In the genomic region with DNA sequence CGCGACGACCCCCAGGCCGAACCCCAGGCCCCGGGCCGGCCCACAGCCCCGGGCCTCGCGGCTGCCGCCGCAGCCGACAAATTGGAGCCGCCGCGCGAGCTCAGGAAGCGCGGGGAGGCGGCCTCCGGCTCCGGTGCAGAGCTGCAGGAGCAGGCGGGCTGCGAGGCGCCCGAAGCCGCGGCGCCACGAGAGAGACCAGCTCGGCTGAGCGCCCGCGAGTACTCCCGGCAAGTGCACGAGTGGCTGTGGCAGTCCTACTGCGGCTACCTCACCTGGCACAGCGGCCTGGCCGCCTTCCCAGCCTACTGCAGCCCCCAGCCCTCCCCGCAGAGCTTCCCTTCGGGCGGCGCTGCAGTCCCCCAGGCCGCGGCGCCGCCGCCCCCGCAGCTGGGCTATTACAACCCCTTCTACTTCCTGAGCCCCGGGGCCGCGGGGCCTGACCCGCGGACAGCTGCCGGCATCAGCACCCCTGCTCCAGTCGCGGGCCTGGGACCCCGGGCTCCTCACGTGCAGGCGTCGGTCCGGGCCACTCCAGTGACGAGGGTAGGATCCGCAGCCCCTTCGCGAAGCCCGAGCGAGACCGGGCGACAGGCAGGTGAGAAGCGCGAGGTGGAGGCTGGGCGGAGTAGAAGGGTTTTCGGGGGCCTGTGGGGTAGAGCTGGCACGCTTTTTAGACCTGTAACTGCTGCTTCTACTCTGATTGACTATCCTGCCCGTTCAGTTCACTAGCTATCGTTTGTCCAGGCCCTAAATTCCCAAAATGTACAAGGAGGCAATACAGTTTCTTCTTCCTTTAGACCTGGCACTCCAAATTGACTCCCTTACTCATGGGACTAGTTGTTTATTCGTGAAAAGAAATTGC, we compare ENCODE assay signal across 1 cellular context.
A peak's percentile ranks its signal among the peaks of the same experiment; 100 is the strongest.
TF ChIP-seq lines count a peak whose summit lies in the region.

No MANE protein-coding gene starts in this region.

TF ChIP-seq in K562, 482 proteins besides CTCF, POLR2A, EP300 and RAD21 (continued from another document and continues in another):
- TF ChIP-seq, protein P1, sequence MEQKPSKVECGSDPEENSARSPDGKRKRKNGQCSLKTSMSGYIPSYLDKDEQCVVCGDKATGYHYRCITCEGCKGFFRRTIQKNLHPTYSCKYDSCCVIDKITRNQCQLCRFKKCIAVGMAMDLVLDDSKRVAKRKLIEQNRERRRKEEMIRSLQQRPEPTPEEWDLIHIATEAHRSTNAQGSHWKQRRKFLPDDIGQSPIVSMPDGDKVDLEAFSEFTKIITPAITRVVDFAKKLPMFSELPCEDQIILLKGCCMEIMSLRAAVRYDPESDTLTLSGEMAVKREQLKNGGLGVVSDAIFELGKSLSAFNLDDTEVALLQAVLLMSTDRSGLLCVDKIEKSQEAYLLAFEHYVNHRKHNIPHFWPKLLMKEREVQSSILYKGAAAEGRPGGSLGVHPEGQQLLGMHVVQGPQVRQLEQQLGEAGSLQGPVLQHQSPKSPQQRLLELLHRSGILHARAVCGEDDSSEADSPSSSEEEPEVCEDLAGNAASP (IDR thresholded peaks at IDR 0.05): no peak
- TF ChIP-seq KAT8 (IDR thresholded peaks at IDR 0.05; ENCODE audit: low read depth): no peak
- TF ChIP-seq, protein P2, sequence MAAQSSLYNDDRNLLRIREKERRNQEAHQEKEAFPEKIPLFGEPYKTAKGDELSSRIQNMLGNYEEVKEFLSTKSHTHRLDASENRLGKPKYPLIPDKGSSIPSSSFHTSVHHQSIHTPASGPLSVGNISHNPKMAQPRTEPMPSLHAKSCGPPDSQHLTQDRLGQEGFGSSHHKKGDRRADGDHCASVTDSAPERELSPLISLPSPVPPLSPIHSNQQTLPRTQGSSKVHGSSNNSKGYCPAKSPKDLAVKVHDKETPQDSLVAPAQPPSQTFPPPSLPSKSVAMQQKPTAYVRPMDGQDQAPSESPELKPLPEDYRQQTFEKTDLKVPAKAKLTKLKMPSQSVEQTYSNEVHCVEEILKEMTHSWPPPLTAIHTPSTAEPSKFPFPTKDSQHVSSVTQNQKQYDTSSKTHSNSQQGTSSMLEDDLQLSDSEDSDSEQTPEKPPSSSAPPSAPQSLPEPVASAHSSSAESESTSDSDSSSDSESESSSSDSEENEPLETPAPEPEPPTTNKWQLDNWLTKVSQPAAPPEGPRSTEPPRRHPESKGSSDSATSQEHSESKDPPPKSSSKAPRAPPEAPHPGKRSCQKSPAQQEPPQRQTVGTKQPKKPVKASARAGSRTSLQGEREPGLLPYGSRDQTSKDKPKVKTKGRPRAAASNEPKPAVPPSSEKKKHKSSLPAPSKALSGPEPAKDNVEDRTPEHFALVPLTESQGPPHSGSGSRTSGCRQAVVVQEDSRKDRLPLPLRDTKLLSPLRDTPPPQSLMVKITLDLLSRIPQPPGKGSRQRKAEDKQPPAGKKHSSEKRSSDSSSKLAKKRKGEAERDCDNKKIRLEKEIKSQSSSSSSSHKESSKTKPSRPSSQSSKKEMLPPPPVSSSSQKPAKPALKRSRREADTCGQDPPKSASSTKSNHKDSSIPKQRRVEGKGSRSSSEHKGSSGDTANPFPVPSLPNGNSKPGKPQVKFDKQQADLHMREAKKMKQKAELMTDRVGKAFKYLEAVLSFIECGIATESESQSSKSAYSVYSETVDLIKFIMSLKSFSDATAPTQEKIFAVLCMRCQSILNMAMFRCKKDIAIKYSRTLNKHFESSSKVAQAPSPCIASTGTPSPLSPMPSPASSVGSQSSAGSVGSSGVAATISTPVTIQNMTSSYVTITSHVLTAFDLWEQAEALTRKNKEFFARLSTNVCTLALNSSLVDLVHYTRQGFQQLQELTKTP (IDR thresholded peaks at IDR 0.05; ENCODE audit: low read depth in 1 of 2, partially characterized antibody in 2 of 2): no peak
- TF ChIP-seq CBX1 (IDR thresholded peaks at IDR 0.05; ENCODE audit: low read depth): no peak; the same call in 1 of the 2 replicates
- TF ChIP-seq, protein P3, sequence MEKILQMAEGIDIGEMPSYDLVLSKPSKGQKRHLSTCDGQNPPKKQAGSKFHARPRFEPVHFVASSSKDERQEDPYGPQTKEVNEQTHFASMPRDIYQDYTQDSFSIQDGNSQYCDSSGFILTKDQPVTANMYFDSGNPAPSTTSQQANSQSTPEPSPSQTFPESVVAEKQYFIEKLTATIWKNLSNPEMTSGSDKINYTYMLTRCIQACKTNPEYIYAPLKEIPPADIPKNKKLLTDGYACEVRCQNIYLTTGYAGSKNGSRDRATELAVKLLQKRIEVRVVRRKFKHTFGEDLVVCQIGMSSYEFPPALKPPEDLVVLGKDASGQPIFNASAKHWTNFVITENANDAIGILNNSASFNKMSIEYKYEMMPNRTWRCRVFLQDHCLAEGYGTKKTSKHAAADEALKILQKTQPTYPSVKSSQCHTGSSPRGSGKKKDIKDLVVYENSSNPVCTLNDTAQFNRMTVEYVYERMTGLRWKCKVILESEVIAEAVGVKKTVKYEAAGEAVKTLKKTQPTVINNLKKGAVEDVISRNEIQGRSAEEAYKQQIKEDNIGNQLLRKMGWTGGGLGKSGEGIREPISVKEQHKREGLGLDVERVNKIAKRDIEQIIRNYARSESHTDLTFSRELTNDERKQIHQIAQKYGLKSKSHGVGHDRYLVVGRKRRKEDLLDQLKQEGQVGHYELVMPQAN (IDR thresholded peaks at IDR 0.05; ENCODE audit: borderline replicate concordance): peak; percentile 72; the same call in 1 of the 2 replicates
- TF ChIP-seq ZNF232 (CRISPR knock-in tag; IDR thresholded peaks at IDR 0.05): no peak
- TF ChIP-seq, protein P4, sequence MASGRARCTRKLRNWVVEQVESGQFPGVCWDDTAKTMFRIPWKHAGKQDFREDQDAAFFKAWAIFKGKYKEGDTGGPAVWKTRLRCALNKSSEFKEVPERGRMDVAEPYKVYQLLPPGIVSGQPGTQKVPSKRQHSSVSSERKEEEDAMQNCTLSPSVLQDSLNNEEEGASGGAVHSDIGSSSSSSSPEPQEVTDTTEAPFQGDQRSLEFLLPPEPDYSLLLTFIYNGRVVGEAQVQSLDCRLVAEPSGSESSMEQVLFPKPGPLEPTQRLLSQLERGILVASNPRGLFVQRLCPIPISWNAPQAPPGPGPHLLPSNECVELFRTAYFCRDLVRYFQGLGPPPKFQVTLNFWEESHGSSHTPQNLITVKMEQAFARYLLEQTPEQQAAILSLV (tag; IDR thresholded peaks at IDR 0.05): no peak
- TF ChIP-seq RBM14 (IDR thresholded peaks at IDR 0.05; ENCODE audit: borderline replicate concordance, insufficient read depth, low read depth, low read length): 0 out of 2 replicates have a peak, but pooled peaks have one; percentile 25
- no peak for TF ChIP-seq E2F3 (CRISPR knock-in tag; IDR thresholded peaks at IDR 0.05)
- TF ChIP-seq, protein P5, sequence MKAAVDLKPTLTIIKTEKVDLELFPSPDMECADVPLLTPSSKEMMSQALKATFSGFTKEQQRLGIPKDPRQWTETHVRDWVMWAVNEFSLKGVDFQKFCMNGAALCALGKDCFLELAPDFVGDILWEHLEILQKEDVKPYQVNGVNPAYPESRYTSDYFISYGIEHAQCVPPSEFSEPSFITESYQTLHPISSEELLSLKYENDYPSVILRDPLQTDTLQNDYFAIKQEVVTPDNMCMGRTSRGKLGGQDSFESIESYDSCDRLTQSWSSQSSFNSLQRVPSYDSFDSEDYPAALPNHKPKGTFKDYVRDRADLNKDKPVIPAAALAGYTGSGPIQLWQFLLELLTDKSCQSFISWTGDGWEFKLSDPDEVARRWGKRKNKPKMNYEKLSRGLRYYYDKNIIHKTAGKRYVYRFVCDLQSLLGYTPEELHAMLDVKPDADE (conservative IDR thresholded peaks at IDR 0.05; ENCODE audit: control insufficient read depth, low read depth, low read length): peak; percentile 48; the same call in 1 of the 2 replicates
- TF ChIP-seq NEUROD1 (IDR thresholded peaks at IDR 0.05; ENCODE audit: borderline replicate concordance, low read depth, low read length, partially characterized antibody): no peak
- no peak for TF ChIP-seq POLR3G (IDR thresholded peaks at IDR 0.05; ENCODE audit: extremely low read depth, insufficient read length, insufficient replicate concordance)
- TF ChIP-seq ZNF23 (CRISPR knock-in tag; IDR thresholded peaks at IDR 0.05): no peak
- TF ChIP-seq, protein P6, sequence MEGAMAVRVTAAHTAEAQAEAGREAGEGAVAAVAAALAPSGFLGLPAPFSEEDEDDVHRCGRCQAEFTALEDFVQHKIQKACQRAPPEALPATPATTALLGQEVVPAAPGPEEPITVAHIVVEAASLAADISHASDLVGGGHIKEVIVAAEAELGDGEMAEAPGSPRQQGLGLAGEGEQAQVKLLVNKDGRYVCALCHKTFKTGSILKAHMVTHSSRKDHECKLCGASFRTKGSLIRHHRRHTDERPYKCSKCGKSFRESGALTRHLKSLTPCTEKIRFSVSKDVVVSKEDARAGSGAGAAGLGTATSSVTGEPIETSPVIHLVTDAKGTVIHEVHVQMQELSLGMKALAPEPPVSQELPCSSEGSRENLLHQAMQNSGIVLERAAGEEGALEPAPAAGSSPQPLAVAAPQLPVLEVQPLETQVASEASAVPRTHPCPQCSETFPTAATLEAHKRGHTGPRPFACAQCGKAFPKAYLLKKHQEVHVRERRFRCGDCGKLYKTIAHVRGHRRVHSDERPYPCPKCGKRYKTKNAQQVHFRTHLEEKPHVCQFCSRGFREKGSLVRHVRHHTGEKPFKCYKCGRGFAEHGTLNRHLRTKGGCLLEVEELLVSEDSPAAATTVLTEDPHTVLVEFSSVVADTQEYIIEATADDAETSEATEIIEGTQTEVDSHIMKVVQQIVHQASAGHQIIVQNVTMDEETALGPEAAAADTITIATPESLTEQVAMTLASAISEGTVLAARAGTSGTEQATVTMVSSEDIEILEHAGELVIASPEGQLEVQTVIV (CRISPR knock-in tag; IDR thresholded peaks at IDR 0.05; ENCODE audit: borderline replicate concordance): no peak
- TF ChIP-seq SLC30A9 (CRISPR knock-in tag; IDR thresholded peaks at IDR 0.05): no peak
- TF ChIP-seq PML (IDR thresholded peaks at IDR 0.05; ENCODE audit: low read length): no peak
- TF ChIP-seq SMAD2 (IDR thresholded peaks at IDR 0.05; ENCODE audit: low read depth, low read length): no peak
- TF ChIP-seq, protein P7, sequence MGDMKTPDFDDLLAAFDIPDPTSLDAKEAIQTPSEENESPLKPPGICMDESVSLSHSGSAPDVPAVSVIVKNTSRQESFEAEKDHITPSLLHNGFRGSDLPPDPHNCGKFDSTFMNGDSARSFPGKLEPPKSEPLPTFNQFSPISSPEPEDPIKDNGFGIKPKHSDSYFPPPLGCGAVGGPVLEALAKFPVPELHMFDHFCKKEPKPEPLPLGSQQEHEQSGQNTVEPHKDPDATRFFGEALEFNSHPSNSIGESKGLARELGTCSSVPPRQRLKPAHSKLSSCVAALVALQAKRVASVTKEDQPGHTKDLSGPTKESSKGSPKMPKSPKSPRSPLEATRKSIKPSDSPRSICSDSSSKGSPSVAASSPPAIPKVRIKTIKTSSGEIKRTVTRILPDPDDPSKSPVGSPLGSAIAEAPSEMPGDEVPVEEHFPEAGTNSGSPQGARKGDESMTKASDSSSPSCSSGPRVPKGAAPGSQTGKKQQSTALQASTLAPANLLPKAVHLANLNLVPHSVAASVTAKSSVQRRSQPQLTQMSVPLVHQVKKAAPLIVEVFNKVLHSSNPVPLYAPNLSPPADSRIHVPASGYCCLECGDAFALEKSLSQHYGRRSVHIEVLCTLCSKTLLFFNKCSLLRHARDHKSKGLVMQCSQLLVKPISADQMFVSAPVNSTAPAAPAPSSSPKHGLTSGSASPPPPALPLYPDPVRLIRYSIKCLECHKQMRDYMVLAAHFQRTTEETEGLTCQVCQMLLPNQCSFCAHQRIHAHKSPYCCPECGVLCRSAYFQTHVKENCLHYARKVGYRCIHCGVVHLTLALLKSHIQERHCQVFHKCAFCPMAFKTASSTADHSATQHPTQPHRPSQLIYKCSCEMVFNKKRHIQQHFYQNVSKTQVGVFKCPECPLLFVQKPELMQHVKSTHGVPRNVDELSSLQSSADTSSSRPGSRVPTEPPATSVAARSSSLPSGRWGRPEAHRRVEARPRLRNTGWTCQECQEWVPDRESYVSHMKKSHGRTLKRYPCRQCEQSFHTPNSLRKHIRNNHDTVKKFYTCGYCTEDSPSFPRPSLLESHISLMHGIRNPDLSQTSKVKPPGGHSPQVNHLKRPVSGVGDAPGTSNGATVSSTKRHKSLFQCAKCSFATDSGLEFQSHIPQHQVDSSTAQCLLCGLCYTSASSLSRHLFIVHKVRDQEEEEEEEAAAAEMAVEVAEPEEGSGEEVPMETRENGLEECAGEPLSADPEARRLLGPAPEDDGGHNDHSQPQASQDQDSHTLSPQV (IDR thresholded peaks at IDR 0.05): no peak; the same call in 1 of the 2 replicates
- TF ChIP-seq ZNF583 (CRISPR knock-in tag; IDR thresholded peaks at IDR 0.05): no peak
- TF ChIP-seq PYGO2 (tag; IDR thresholded peaks at IDR 0.05): no peak
- no peak for TF ChIP-seq NFRKB (IDR thresholded peaks at IDR 0.05; ENCODE audit: low read depth)
- no peak for TF ChIP-seq ZNF324 (CRISPR knock-in tag; IDR thresholded peaks at IDR 0.05)
- TF ChIP-seq, protein P8, sequence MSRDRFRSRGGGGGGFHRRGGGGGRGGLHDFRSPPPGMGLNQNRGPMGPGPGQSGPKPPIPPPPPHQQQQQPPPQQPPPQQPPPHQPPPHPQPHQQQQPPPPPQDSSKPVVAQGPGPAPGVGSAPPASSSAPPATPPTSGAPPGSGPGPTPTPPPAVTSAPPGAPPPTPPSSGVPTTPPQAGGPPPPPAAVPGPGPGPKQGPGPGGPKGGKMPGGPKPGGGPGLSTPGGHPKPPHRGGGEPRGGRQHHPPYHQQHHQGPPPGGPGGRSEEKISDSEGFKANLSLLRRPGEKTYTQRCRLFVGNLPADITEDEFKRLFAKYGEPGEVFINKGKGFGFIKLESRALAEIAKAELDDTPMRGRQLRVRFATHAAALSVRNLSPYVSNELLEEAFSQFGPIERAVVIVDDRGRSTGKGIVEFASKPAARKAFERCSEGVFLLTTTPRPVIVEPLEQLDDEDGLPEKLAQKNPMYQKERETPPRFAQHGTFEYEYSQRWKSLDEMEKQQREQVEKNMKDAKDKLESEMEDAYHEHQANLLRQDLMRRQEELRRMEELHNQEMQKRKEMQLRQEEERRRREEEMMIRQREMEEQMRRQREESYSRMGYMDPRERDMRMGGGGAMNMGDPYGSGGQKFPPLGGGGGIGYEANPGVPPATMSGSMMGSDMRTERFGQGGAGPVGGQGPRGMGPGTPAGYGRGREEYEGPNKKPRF (IDR thresholded peaks at IDR 0.05; ENCODE audit: low read depth, low read length): no peak
- no peak for TF ChIP-seq ARID1B (IDR thresholded peaks at IDR 0.05)
- 0 out of 2 replicates have a peak, but pooled peaks have one; percentile 49 for TF ChIP-seq ZNF263 (CRISPR knock-in tag; IDR thresholded peaks at IDR 0.05; ENCODE audit: borderline replicate concordance)
- no peak for TF ChIP-seq ZNF165 (CRISPR knock-in tag; IDR thresholded peaks at IDR 0.05; ENCODE audit: borderline replicate concordance)
- no peak for TF ChIP-seq ZFP36 (IDR thresholded peaks at IDR 0.05; ENCODE audit: low read depth, low read length, partially characterized antibody)
- TF ChIP-seq TARDBP (IDR thresholded peaks at IDR 0.05): no peak
- TF ChIP-seq, protein P9, sequence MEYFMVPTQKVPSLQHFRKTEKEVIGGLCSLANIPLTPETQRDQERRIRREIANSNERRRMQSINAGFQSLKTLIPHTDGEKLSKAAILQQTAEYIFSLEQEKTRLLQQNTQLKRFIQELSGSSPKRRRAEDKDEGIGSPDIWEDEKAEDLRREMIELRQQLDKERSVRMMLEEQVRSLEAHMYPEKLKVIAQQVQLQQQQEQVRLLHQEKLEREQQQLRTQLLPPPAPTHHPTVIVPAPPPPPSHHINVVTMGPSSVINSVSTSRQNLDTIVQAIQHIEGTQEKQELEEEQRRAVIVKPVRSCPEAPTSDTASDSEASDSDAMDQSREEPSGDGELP (CRISPR knock-in tag; IDR thresholded peaks at IDR 0.05; ENCODE audit: borderline replicate concordance): no peak; the same call in 1 of the 2 replicates
- TF ChIP-seq GTF2A2 (tag; IDR thresholded peaks at IDR 0.05): no peak
- TF ChIP-seq FOXK2 (conservative IDR thresholded peaks at IDR 0.05 in 1 of 2, IDR thresholded peaks at IDR 0.05 in 1 of 2; ENCODE audit: low read depth in 2 of 2): no peak
- no peak for TF ChIP-seq XRCC5 (IDR thresholded peaks at IDR 0.05; ENCODE audit: low read depth, low read length)
- TF ChIP-seq ZNF384 (IDR thresholded peaks at IDR 0.05; ENCODE audit: low read depth, low read length): no peak
- TF ChIP-seq FOXK1 (CRISPR knock-in tag; IDR thresholded peaks at IDR 0.05; ENCODE audit: borderline replicate concordance): no peak
- no peak for TF ChIP-seq EWSR1 (IDR thresholded peaks at IDR 0.05; ENCODE audit: borderline replicate concordance, low read depth, partially characterized antibody)
